In the genomic region with DNA sequence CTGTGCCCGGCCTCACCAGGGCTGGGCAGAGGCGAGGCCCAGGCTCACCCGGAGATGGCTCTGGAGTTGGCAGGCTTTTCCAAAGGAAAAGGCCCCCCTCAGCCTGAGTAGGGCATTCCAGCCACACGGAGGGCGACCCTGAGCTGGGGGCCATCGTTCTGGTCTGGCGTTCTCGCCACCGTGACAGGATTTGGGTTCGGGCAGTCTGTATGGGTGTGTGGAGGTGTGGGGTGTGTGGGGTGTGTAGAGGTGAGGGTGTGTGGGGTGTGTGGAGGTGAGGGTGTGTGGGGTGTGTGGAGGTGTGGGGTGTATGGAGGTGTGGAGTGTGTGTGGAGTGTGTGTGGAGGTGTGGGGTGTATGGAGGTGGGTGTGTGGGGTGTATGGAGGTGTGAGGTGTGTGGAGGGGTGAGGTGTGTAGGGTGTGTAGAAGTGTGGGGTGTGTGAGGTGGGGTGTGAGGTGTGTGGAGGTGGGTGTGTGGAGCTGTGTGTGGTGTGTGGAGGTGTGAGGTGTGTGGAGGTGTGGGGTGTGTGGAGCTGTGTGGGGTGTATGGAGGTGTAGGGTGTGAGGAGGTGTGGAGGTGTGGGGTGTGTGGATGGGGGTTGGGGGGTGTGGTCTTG, we compare ENCODE assay signal across 4 cellular contexts. TPM values are rescaled to one million over a fixed set of nuclear protein-coding genes. Genes with fewer than 3 reads are reported as not detected.
"Had no signal": no experiment of that assay in that cellular context is flagged by ENCODE, and none has a peak within 500 bp of the region (broad histone marks: within the 10 kb centered on the region; RNA-seq: fewer than 3 reads in every experiment).

No MANE protein-coding gene starts in this region.

RNA-seq across cellular contexts. Expression of gene UPK3B, which starts 11.7 kb away (rescaled TPM):
- total RNA-seq: IMR-90 had no signal

RNA-seq across cellular contexts. Expression of gene SPDYE16, which starts 44.4 kb away (rescaled TPM):
- total RNA-seq: GM23338, H1, H9, IMR-90 had no signal
- polyA plus RNA-seq: H1, IMR-90 had no signal
